In genomic region chr15:94400521-94401290, GRCh38 we compare ENCODE assay signal across 20 cellular contexts.
"Had no signal": no experiment of that assay in that cellular context is flagged by ENCODE, and none has a peak within 500 bp of the region (broad histone marks: within the 10 kb centered on the region; RNA-seq: fewer than 3 reads in every experiment).

No MANE protein-coding gene starts in this region.

- H3K4me1 Mint-ChIP-seq: naive thymus-derived CD8-positive, alpha-beta T cell had no signal

- H3K4me1 ChIP-seq: right atrium auricular region had no signal

- H3K27ac ChIP-seq: cardiac muscle cell, right atrium auricular region had no signal

- H3K4me3 ChIP-seq: cardiac muscle cell, right atrium auricular region had no signal

- H3K4me3 Mint-ChIP-seq: activated B cell treated with CpG ODN at 0.5 μM for 24 hours; activated CD8-positive, alpha-beta T cell treated with anti-CD3 and anti-CD28 coated beads for 36 hours; activated T-cell treated with anti-CD3 and anti-CD28 coated beads, Interleukin-2, amount 50 U/mL, for 4 hours; immature natural killer cell; naive thymus-derived CD8-positive, alpha-beta T cell; T-helper 1 cell treated with Interleukin-12 subunit alpha and Interleukin-12 subunit beta and Interleukin-4 antibody, amounts not matched to agents 30 μg/mL and 1 μg/mL, for 36 hours had no signal

- ATAC-seq: activated CD8-positive, alpha-beta T cell treated with anti-CD3 and anti-CD28 coated beads for 36 hours; activated T-cell treated with anti-CD3 and anti-CD28 coated beads, Interleukin-2, amount 50 U/mL, for 4 hours; naive thymus-derived CD8-positive, alpha-beta T cell; stimulated activated naive CD8-positive, alpha-beta T cell treated with anti-CD3 and anti-CD28 coated beads, Interleukin-15, Interleukin-2, amounts not matched to agents 100 U/mL and 50 U/mL, for 24 hours had no signal

- H3K9me3 Mint-ChIP-seq: activated B cell treated with CpG ODN at 0.5 μM for 24 hours; activated CD8-positive, alpha-beta T cell treated with anti-CD3 and anti-CD28 coated beads for 36 hours; activated T-cell treated with anti-CD3 and anti-CD28 coated beads, Interleukin-2, amount 50 U/mL, for 4 hours; immature natural killer cell; naive thymus-derived CD8-positive, alpha-beta T cell; T-helper 1 cell treated with Interleukin-12 subunit alpha and Interleukin-12 subunit beta and Interleukin-4 antibody, amounts not matched to agents 30 μg/mL and 1 μg/mL, for 36 hours had no signal

- H3K9me3 ChIP-seq: right atrium auricular region had no signal

- H3K27ac Mint-ChIP-seq: activated B cell treated with CpG ODN at 0.5 μM for 24 hours; activated CD8-positive, alpha-beta T cell treated with anti-CD3 and anti-CD28 coated beads for 36 hours; naive thymus-derived CD8-positive, alpha-beta T cell; T-helper 1 cell treated with Interleukin-12 subunit alpha and Interleukin-12 subunit beta and Interleukin-4 antibody, amounts not matched to agents 30 μg/mL and 1 μg/mL, for 36 hours had no signal

- H3K27me3 ChIP-seq: cardiac muscle cell, right atrium auricular region had no signal

- H3K36me3 ChIP-seq: cardiac muscle cell, right atrium auricular region had no signal

- H3K27me3 Mint-ChIP-seq: activated B cell treated with CpG ODN at 0.5 μM for 24 hours; activated CD8-positive, alpha-beta T cell treated with anti-CD3 and anti-CD28 coated beads for 36 hours; naive thymus-derived CD8-positive, alpha-beta T cell had no signal

- DNase-seq: activated B cell treated with CpG ODN at 0.5 μM for 24 hours; activated CD4-positive, alpha-beta T cell treated with anti-CD3 and anti-CD28 coated beads for 48 hours; activated CD8-positive, alpha-beta T cell treated with anti-CD3 and anti-CD28 coated beads for 36 hours; activated effector memory CD4-positive, alpha-beta T cell treated with Interleukin-2 at 50 U/mL for 16 hours; activated naive CD4-positive, alpha-beta T cell treated with anti-CD3 and anti-CD28 coated beads, Interleukin-2, amount 50 U/mL, for 16 hours; activated T-cell treated with anti-CD3 and anti-CD28 coated beads, Interleukin-2, amount 50 U/mL, for 4 hours; foreskin melanocyte; head of caudate nucleus; immature natural killer cell; mammary epithelial cell; naive thymus-derived CD8-positive, alpha-beta T cell; occipital lobe; small intestine; stimulated activated CD4-positive, alpha-beta T cell treated with anti-CD3 and anti-CD28 coated beads, Interleukin-4, amount 100 ng/mL, for 4 hours; stimulated activated CD8-positive, alpha-beta memory T cell treated with anti-CD3 and anti-CD28 coated beads, Interleukin-4, amount 100 ng/mL, for 48 hours; stimulated activated naive CD8-positive, alpha-beta T cell treated with anti-CD3 and anti-CD28 coated beads, Interleukin-15, Interleukin-2, amounts not matched to agents 100 U/mL and 50 U/mL, for 24 hours; trophoblast cell had no signal
